Comparison of ENCODE assay signal across 8 cellular contexts in genomic region chr22:33923033-33923432, GRCh38. TPM values are rescaled to one million over a fixed set of nuclear protein-coding genes. Genes with fewer than 3 reads are reported as not detected.
DNase-seq lines count a peak whose midpoint lies in the region; ATAC-seq and TF ChIP-seq lines count a peak whose summit lies in the region.
"Had no signal": no experiment of that assay in that cellular context is flagged by ENCODE, and none has a peak within 500 bp of the region (broad histone marks: within the 10 kb centered on the region; RNA-seq: fewer than 3 reads in every experiment).

No MANE protein-coding gene starts in this region.

- 3% methylated on average over 5 of the region's 5 CpGs for WGBS in spleen, 5 donors

- peaks cover 6% of the 10 kb centered on the region for H3K4me1 Mint-ChIP-seq in activated T-helper 1 cell treated with anti-CD3 and anti-CD28 coated beads, Interleukin-12 subunit alpha, Interleukin-12 subunit beta, Interleukin-2, Interleukin-4 antibody, amounts not matched to agents 30 ng/mL and 10 ng/mL and 1 ng/mL, durations not matched to agents 14 hours and 24 hours and 36 hours (ENCODE audit: low read depth)
- peaks cover 34 to 38% of the 10 kb centered on the region in 2 donors for H3K4me1 Mint-ChIP-seq in immature natural killer cell

- peaks cover 32% of the 10 kb centered on the region for H3K27me3 Mint-ChIP-seq in activated T-helper 1 cell treated with anti-CD3 and anti-CD28 coated beads, Interleukin-12 subunit alpha, Interleukin-12 subunit beta, Interleukin-2, Interleukin-4 antibody, amounts not matched to agents 30 ng/mL and 10 ng/mL and 1 ng/mL, durations not matched to agents 14 hours and 24 hours and 36 hours (ENCODE audit: insufficient read depth)
- H3K27me3 Mint-ChIP-seq in immature natural killer cell (ENCODE audit: low read depth in 3 of 3), result peaks cover 22 to 34% (median 22%) of the 10 kb centered on the region in 3 donors

- DNase-seq in HFF-Myc (ENCODE audit: extremely low read depth, low read depth) (no peak), immature natural killer cell (no peak), spleen (no peak), mucosa of gallbladder (ENCODE audit: low spot score) (no peak), T-helper 9 cell (no peak)
- no peak for DNase-seq in activated T-helper 1 cell treated with anti-CD3 and anti-CD28 coated beads, Interleukin-12 subunit alpha, Interleukin-12 subunit beta, Interleukin-2, Interleukin-4 antibody, amounts not matched to agents 30 ng/mL and 10 ng/mL and 1 ng/mL, durations not matched to agents 14 hours and 24 hours and 36 hours (ENCODE audit: low spot score)

- H3K4me3 Mint-ChIP-seq in activated T-helper 1 cell treated with anti-CD3 and anti-CD28 coated beads, Interleukin-12 subunit alpha, Interleukin-12 subunit beta, Interleukin-2, Interleukin-4 antibody, amounts not matched to agents 30 ng/mL and 10 ng/mL and 1 ng/mL, durations not matched to agents 14 hours and 24 hours and 36 hours, result peak overlapping the region; percentile 55
- peak overlapping the region; percentile 83 to 95 (median 90) for H3K4me3 Mint-ChIP-seq in immature natural killer cell

- no peak overlapping the region for H3K27ac Mint-ChIP-seq in activated T-helper 1 cell treated with anti-CD3 and anti-CD28 coated beads, Interleukin-12 subunit alpha, Interleukin-12 subunit beta, Interleukin-2, Interleukin-4 antibody, amounts not matched to agents 30 ng/mL and 10 ng/mL and 1 ng/mL, durations not matched to agents 14 hours and 24 hours and 36 hours
- peak overlapping the region in 4 of 6 donors; percentile 37 to 67 (median 54) for H3K27ac Mint-ChIP-seq in immature natural killer cell

- TF ChIP-seq CTCF in HFF-Myc (IDR thresholded peaks at IDR 0.05; ENCODE audit: low read depth, low read length, missing control alignments) (no peak), spleen (IDR thresholded peaks at IDR 0.05 in 8 of 11, conservative IDR thresholded peaks at IDR 0.05 in 3 of 11) (no peak)

- no peak for TF ChIP-seq POLR2A in spleen (IDR thresholded peaks at IDR 0.05)

- H3K27ac ChIP-seq in spleen, result no peak overlapping the region

- no peaks in the 10 kb centered on the region for H3K36me3 ChIP-seq in spleen
- H3K36me3 ChIP-seq: MG63 had no signal

- no peaks in the 10 kb centered on the region for H3K9me3 Mint-ChIP-seq in activated T-helper 1 cell treated with anti-CD3 and anti-CD28 coated beads, Interleukin-12 subunit alpha, Interleukin-12 subunit beta, Interleukin-2, Interleukin-4 antibody, amounts not matched to agents 30 ng/mL and 10 ng/mL and 1 ng/mL, durations not matched to agents 14 hours and 24 hours and 36 hours
- H3K9me3 Mint-ChIP-seq in immature natural killer cell, result peaks cover 0 to 2% (median 0%) of the 10 kb centered on the region in 6 donors

- H3K36me3 Mint-ChIP-seq in activated T-helper 1 cell treated with anti-CD3 and anti-CD28 coated beads, Interleukin-12 subunit alpha, Interleukin-12 subunit beta, Interleukin-2, Interleukin-4 antibody, amounts not matched to agents 30 ng/mL and 10 ng/mL and 1 ng/mL, durations not matched to agents 14 hours and 24 hours and 36 hours (ENCODE audit: low read depth), result peaks cover 2% of the 10 kb centered on the region
- no peaks in the 10 kb centered on the region for H3K36me3 Mint-ChIP-seq in immature natural killer cell

- intact Hi-C loops in activated T-helper 1 cell treated with anti-CD3 and anti-CD28 coated beads, Interleukin-12 subunit alpha, Interleukin-12 subunit beta, Interleukin-2, Interleukin-4 antibody, amounts not matched to agents 30 ng/mL and 10 ng/mL and 1 ng/mL, durations not matched to agents 14 hours and 24 hours and 36 hours (cut with micrococcal nuclease), result no loop called here
- intact Hi-C loops in spleen (cut with DNase I; ENCODE audit: low total_unique reads), result loop anchor here (10.0 kb wide), 2 partner anchors 182 to 1102 kb away; no protein-coding TSS in a partner anchor

- no peak for ATAC-seq in HG03135 (IDR thresholded peaks at IDR 0.05; ENCODE audit: unreplicated experiment)

- H3K27me3 ChIP-seq in spleen (replicated peaks in 1 of 7), result peaks cover 0 to 66% (median 11%) of the 10 kb centered on the region in 7 donors

- H3K4me3 ChIP-seq in HFF-Myc (replicated peaks; ENCODE audit: low read depth, low read length) (peak overlapping the region; percentile 53), spleen (peak overlapping the region in 7 of 8 donors; percentile 56 to 85 (median 65))

- peaks cover 9 to 51% (median 35%) of the 10 kb centered on the region in 6 donors for H3K4me1 ChIP-seq in spleen

- no peaks in the 10 kb centered on the region for H3K9me3 ChIP-seq in spleen
- H3K9me3 ChIP-seq: MG63 had no signal

RNA-seq across cellular contexts. Expression of gene LARGE1, which starts 2.8 kb away (rescaled TPM):
- total RNA-seq in activated T-helper 1 cell treated with anti-CD3 and anti-CD28 coated beads, Interleukin-12 subunit alpha, Interleukin-12 subunit beta, Interleukin-2, Interleukin-4 antibody, amounts not matched to agents 30 ng/mL and 10 ng/mL and 1 ng/mL, durations not matched to agents 14 hours and 24 hours and 36 hours, result 0.05 and 0.10 TPM in 2 replicates
- polyA plus RNA-seq in immature natural killer cell (under 1 TPM in 2 of 3 donors, not detected in 1; 0.04 to 0.29 TPM), spleen (1 to 10 TPM; 1.9 to 4.2 (median 2.0) TPM)
- total RNA-seq in spleen (10 to 100 TPM; 18.8 to 35.8 (median 33.5) TPM), mucosa of gallbladder (65.6 TPM)

Comparison
In these comparisons a context has a peak if more than half of its experiments do, and no peak if none do; other contexts are left out.
1. RNA of gene LARGE1, which starts 2.8 kb away (total RNA-seq): 65.6 TPM in mucosa of gallbladder (single experiment) and 18.8 to 35.8 TPM in spleen; 0.05 to 0.10 TPM in activated T-helper 1 cell treated with anti-CD3 and anti-CD28 coated beads, Interleukin-12 subunit alpha, Interleukin-12 subunit beta, Interleukin-2, Interleukin-4 antibody, amounts not matched to agents 30 ng/mL and 10 ng/mL and 1 ng/mL, durations not matched to agents 14 hours and 24 hours and 36 hours; every median in the first group is over 10 times any median in the second.